Comparison of ENCODE assay signal across 37 cellular contexts in the genomic region with DNA sequence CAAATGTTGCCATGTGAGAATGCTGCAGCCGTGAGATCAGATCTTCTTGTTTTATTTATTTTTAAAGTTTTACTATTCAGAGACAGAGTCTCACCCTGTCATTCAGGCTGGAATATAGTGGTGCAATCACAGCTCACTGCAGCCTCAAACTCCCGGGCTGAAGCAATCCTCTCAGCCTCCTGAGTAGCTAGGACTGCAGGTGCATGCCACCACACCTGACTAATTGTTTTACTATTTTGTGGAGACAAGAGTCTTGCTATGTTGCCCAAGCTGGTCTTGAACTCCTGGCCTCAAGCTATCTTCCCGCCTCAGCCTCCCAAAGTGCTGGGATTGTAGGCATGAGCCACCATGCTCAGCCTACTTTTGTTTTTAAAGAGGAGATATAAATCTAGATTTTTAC. TPM values are rescaled to one million over a fixed set of nuclear protein-coding genes. Genes with fewer than 3 reads are reported as not detected.
"Had no signal": no experiment of that assay in that cellular context is flagged by ENCODE, and none has a peak within 500 bp of the region (broad histone marks: within the 10 kb centered on the region; RNA-seq: fewer than 3 reads in every experiment).

No MANE protein-coding gene starts in this region.

- H3K4me1 ChIP-seq: adrenal gland, ascending aorta, body of pancreas, breast epithelium had no signal

- FAIRE-seq: astrocyte, bronchial epithelial cell had no signal

- DNase-seq: activated effector memory CD4-positive, alpha-beta T cell treated with anti-CD3 and anti-CD28 coated beads, Interleukin-2, amount 50 U/mL, for 16 hours; activated effector memory CD4-positive, alpha-beta T cell treated with Interleukin-2 at 50 U/mL for 16 hours; activated gamma-delta T cell; activated gamma-delta T cell treated with Interleukin-2 at 50 U/mL for 16 hours; activated naive CD4-positive, alpha-beta T cell; activated naive CD4-positive, alpha-beta T cell treated with anti-CD3 and anti-CD28 coated beads for 36 hours; activated naive CD4-positive, alpha-beta T cell treated with anti-CD3 and anti-CD28 coated beads, Interleukin-2, amount 10 ng/mL, durations not matched to agents 7 days and 5 days; activated naive CD4-positive, alpha-beta T cell treated with anti-CD3 and anti-CD28 coated beads, Interleukin-2, amount 50 U/mL, for 16 hours; activated naive CD4-positive, alpha-beta T cell treated with Interleukin-2 at 50 U/mL for 16 hours; activated naive CD8-positive, alpha-beta T cell treated with anti-CD3 and anti-CD28 coated beads for 36 hours; activated naive CD8-positive, alpha-beta T cell treated with anti-CD3 and anti-CD28 coated beads, Interleukin-2, amount 10 ng/mL, durations not matched to agents 7 days and 5 days; activated naive CD8-positive, alpha-beta T cell treated with anti-CD3 and anti-CD28 coated beads, Interleukin-2, amount 50 U/mL, for 24 hours; activated T-cell treated with anti-CD3 and anti-CD28 coated beads, Interleukin-2, amount 50 U/mL, for 1 hour; activated T-cell treated with anti-CD3 and anti-CD28 coated beads, Interleukin-2, amount 50 U/mL, for 24 hours; activated T-cell treated with anti-CD3 and anti-CD28 coated beads, Interleukin-2, amount 50 U/mL, for 4 hours; activated T-cell treated with anti-CD3 and anti-CD28 coated beads, Interleukin-2, amount 50 U/mL, for 48 hours; activated T-cell treated with anti-CD3 and anti-CD28 coated beads, Interleukin-2, amount 50 U/mL, for 72 hours; adrenal gland; amniotic stem cell; amygdala; anterior cingulate cortex; aorta; body of pancreas; brain microvascular endothelial cell; caudate nucleus; central memory CD4-positive, alpha-beta T cell; cerebellar nuclear complex had no signal

- H3K27me3 ChIP-seq: ascending aorta, body of pancreas, brain microvascular endothelial cell, breast epithelium, cardiac muscle cell had no signal

- ATAC-seq: activated naive CD4-positive, alpha-beta T cell treated with anti-CD3 and anti-CD28 coated beads, Interleukin-2, amount 50 U/mL, for 72 hours; activated naive CD8-positive, alpha-beta T cell treated with anti-CD3 and anti-CD28 coated beads, Interleukin-2, amount 50 U/mL, for 24 hours; activated T-cell treated with anti-CD3 and anti-CD28 coated beads, Interleukin-2, amount 50 U/mL, for 4 hours; activated T-cell treated with anti-CD3 and anti-CD28 coated beads, Interleukin-2, amount 50 U/mL, for 72 hours; activated T-helper 17 cell treated with anti-CD3 and anti-CD28 coated beads, Interleukin-2, amount 50 U/mL, for 72 hours; body of pancreas had no signal

- H3K36me3 ChIP-seq: adrenal gland, ascending aorta, brain microvascular endothelial cell, breast epithelium, cardiac muscle cell had no signal

- H3K9me3 ChIP-seq: adrenal gland, ascending aorta, body of pancreas, breast epithelium had no signal

- H3K27ac ChIP-seq: adrenal gland, ascending aorta, body of pancreas, brain microvascular endothelial cell, breast epithelium, cardiac muscle cell had no signal

- H3K4me3 ChIP-seq: adrenal gland, ascending aorta, body of pancreas, breast epithelium, cardiac muscle cell had no signal

RNA-seq across cellular contexts. Expression of gene CAGE1, which starts 54.0 kb away (rescaled TPM):
- total RNA-seq: aorta, ascending aorta, breast epithelium, bronchial epithelial cell, cardiac septum, chondrocyte had no signal
- polyA plus RNA-seq: adipose tissue, adrenal gland, aorta had no signal
